In genomic region chr16:10896165-10896564, GRCh38 we compare ENCODE assay signal across 15 cellular contexts. TPM values are rescaled to one million over a fixed set of nuclear protein-coding genes. Genes with fewer than 3 reads are reported as not detected.
"Had no signal": no experiment of that assay in that cellular context is flagged by ENCODE, and none has a peak within 500 bp of the region (broad histone marks: within the 10 kb centered on the region; RNA-seq: fewer than 3 reads in every experiment).

No MANE protein-coding gene starts in this region.

- H3K9me3 Mint-ChIP-seq: activated CD8-positive, alpha-beta T cell treated with anti-CD3 and anti-CD28 coated beads for 36 hours; activated naive CD4-positive, alpha-beta T cell treated with anti-CD3 and anti-CD28 coated beads, Interleukin-2, amount 50 U/mL, for 24 hours; activated T-cell treated with anti-CD3 and anti-CD28 coated beads, Interleukin-2, amount 50 U/mL, for 4 hours; mesothelial cell of epicardium had no signal

- H3K4me3 ChIP-seq: adrenal gland, lower lobe of right lung, sigmoid colon, tibial artery, uterus had no signal

- H3K4me1 Mint-ChIP-seq: activated naive CD4-positive, alpha-beta T cell treated with anti-CD3 and anti-CD28 coated beads, Interleukin-2, amount 50 U/mL, for 24 hours; mesothelial cell of epicardium had no signal

- H3K27ac ChIP-seq: lower lobe of right lung, sigmoid colon, tibial artery, uterus had no signal

- H3K36me3 ChIP-seq: adrenal gland, sigmoid colon, tibial artery, uterus had no signal

- H3K27ac Mint-ChIP-seq: activated CD8-positive, alpha-beta T cell treated with anti-CD3 and anti-CD28 coated beads for 36 hours; activated naive CD4-positive, alpha-beta T cell treated with anti-CD3 and anti-CD28 coated beads, Interleukin-2, amount 50 U/mL, for 24 hours; mesothelial cell of epicardium had no signal

- FAIRE-seq: endometrium had no signal

- H3K4me3 Mint-ChIP-seq: activated CD8-positive, alpha-beta T cell treated with anti-CD3 and anti-CD28 coated beads for 36 hours; activated naive CD4-positive, alpha-beta T cell treated with anti-CD3 and anti-CD28 coated beads, Interleukin-2, amount 50 U/mL, for 24 hours; activated T-cell treated with anti-CD3 and anti-CD28 coated beads, Interleukin-2, amount 50 U/mL, for 4 hours; mesothelial cell of epicardium had no signal

- H3K9me3 ChIP-seq: adrenal gland, lower lobe of right lung, sigmoid colon, tibial artery, uterus had no signal

- ATAC-seq: activated CD8-positive, alpha-beta T cell treated with anti-CD3 and anti-CD28 coated beads for 36 hours; activated T-cell treated with anti-CD3 and anti-CD28 coated beads, Interleukin-2, amount 50 U/mL, for 4 hours had no signal

- H3K36me3 Mint-ChIP-seq: activated naive CD4-positive, alpha-beta T cell treated with anti-CD3 and anti-CD28 coated beads, Interleukin-2, amount 50 U/mL, for 24 hours; mesothelial cell of epicardium had no signal

- DNase-seq: activated CD4-positive, alpha-beta T cell treated with anti-CD3 and anti-CD28 coated beads for 48 hours; activated CD8-positive, alpha-beta T cell treated with anti-CD3 and anti-CD28 coated beads for 36 hours; activated effector memory CD4-positive, alpha-beta T cell treated with anti-CD3 and anti-CD28 coated beads, Interleukin-2, amount 50 U/mL, for 16 hours; activated T-cell treated with anti-CD3 and anti-CD28 coated beads, Interleukin-2, amount 50 U/mL, for 4 hours; adrenal gland; left cardiac atrium; lower lobe of right lung; sigmoid colon; stimulated activated CD4-positive, alpha-beta T cell treated with anti-CD3 and anti-CD28 coated beads, Interleukin-1b, Interleukin-23, amount 100 ng/mL, for 48 hours; tibial artery; uterus had no signal

- H3K4me1 ChIP-seq: adrenal gland, sigmoid colon, tibial artery, uterus had no signal

RNA-seq across cellular contexts. Expression of gene CIITA, which starts 19.2 kb away (rescaled TPM):
- total RNA-seq: osteocyte had no signal
